15 cellular contexts compared by ENCODE assay signal in the genomic region with DNA sequence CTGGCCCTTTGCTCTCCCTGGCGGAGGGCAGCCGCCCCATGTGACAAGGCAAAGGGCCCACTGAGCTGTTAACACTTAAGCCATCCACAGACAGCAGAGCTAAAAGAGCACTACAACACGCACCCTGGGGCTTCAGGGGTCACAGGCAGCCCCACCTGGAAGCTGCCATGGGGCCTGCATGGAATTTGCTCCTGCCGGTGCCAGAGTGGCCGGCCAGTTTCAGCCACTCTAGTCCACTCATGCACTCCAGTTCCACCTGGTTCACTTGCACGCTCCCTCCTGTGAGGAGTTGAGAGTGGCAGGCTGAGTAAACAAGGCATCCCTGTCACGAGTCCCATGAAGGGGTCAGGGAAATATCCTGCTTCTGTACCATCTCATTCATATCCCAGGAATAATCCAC.
"Had no signal": no experiment of that assay in that cellular context is flagged by ENCODE, and none has a peak within 500 bp of the region (broad histone marks: within the 10 kb centered on the region; RNA-seq: fewer than 3 reads in every experiment).

No MANE protein-coding gene starts in this region.

- DNase-seq: effector memory CD8-positive, alpha-beta T cell; esophagus squamous epithelium; foreskin fibroblast; glutamatergic neuron; islet precursor cell; left ventricle myocardium inferior; mesenchymal stem cell; naive B cell; small intestine; stimulated activated CD4-positive, alpha-beta T cell treated with anti-CD3 and anti-CD28 coated beads, Interleukin-12 subunit alpha, Interleukin-12 subunit beta, amount 100 ng/mL, for 4 hours; stimulated activated naive CD4-positive, alpha-beta T cell; stomach; substantia nigra; trophoblast cell had no signal

- ATAC-seq: effector memory CD8-positive, alpha-beta T cell; gastroesophageal sphincter had no signal
